8 cellular contexts compared by ENCODE assay signal in the genomic region with DNA sequence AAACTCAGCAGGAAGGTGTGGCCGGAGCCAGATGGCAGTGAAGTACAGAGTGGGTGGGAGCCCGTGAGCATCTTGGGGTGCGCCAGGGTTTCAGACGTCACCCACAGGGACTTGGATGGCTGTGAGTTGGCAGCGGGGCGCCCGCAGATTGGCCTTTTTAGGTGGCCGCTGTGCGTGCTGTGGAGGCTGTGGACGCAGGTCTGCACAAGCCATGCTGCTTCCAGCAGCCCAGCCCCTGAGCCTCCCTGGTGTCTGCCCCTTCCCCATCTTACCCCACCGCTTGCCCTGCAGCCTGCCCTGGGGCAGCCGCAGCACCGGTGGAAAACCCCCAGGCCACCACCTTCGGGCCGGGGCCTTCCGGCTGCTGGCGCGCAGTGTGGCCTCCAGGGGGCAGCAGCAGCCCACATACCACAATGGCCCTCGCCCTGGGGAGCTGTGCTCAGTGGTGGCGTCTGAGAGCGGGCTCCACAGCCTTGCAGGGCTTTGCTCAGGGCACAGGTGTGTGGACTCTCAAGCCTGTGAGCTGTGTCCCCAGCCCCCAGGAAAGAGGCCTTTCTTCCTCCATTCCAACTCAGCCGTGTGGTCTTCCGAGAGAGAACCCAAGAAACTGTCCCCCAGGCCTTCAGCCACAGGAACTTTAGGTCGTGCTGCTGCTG. TPM values are rescaled to one million over a fixed set of nuclear protein-coding genes. Genes with fewer than 3 reads are reported as not detected.
A peak's percentile ranks its signal among the peaks of the same experiment; 100 is the strongest.
DNase-seq lines count a peak whose midpoint lies in the region; ATAC-seq, FAIRE-seq and TF ChIP-seq lines count a peak whose summit lies in the region.

No MANE protein-coding gene starts in this region.

- 42% methylated on average over 20 of the region's 24 CpGs for WGBS in A549 (ENCODE audit: missing lambda C conversion rate)
- no CpG with 5 or more reads among the region's 24 CpGs for WGBS in gastroesophageal sphincter (ENCODE audit: low coverage in 1 of 2), 2 donors
- WGBS in ovary, 3 donors, result 40% methylated on average over 24 of the region's 24 CpGs
- 41 to 44% methylated on average over 22 to 24 of the region's 24 CpGs for WGBS in tibial nerve, 2 donors

- peak; percentile 67 to 95 for DNase-seq in A549 (ENCODE audit: low read depth in 1 of 2, low spot score in 1 of 2)
- DNase-seq in GM18507 (ENCODE audit: extremely low spot score, insufficient read length, low read depth), result peak; percentile 89
- peak; percentile 4 for DNase-seq in LNCaP clone FGC (ENCODE audit: low read depth)
- DNase-seq in SJSA1 (ENCODE audit: low read depth in 1 of 2, low spot score in 2 of 2), result peak; percentile 70 to 85
- DNase-seq in activated effector memory CD4-positive, alpha-beta T cell treated with anti-CD3 and anti-CD28 coated beads, Interleukin-2, amount 50 U/mL, for 16 hours, result peak; percentile 95
- DNase-seq in ovary, result peak; percentile 56 to 82 (median 79)
- DNase-seq in tibial nerve (ENCODE audit: low spot score in 2 of 2), result peak; percentile 52 to 63

- peak; percentile 98 to 99 for TF ChIP-seq RAD21 in A549 (conservative IDR thresholded peaks at IDR 0.05 in 1 of 2, IDR thresholded peaks at IDR 0.05 in 1 of 2)

- TF ChIP-seq POLR2A in A549 (IDR thresholded peaks at IDR 0.05; ENCODE audit: low read length) (no peak), gastroesophageal sphincter (IDR thresholded peaks at IDR 0.05) (no peak), ovary (IDR thresholded peaks at IDR 0.05) (no peak), tibial nerve (IDR thresholded peaks at IDR 0.05) (no peak)

- POLR2A ChIA-PET in A549 (lab: Yijun Ruan, JAX), result interaction anchor here (0.5 to 0.6 kb wide), 2 partner anchors 11 to 28 kb away, joined by 3 to 4 read pairs; no protein-coding TSS in a partner anchor

- H3K27me3 ChIP-seq in SJSA1 (replicated peaks), result no peaks in the 10 kb centered on the region
- no peaks in the 10 kb centered on the region for H3K27me3 ChIP-seq in gastroesophageal sphincter
- no peaks in the 10 kb centered on the region for H3K27me3 ChIP-seq in ovary
- no peaks in the 10 kb centered on the region for H3K27me3 ChIP-seq in tibial nerve

- H3K4me2 ChIP-seq in A549, result no peak overlapping the region

- FAIRE-seq in A549 (lab: Jason Lieb, UNC) (no peak), GM18507 (lab: Jason Lieb, UNC) (peak; percentile 90)

- CTCF ChIA-PET in A549 (lab: Yijun Ruan, JAX), result interaction anchor here (0.6 to 6.6 kb wide), 81 partner anchors 9 to 676 kb away, joined by 3 to 85 read pairs (median 4); partner anchors contain the start of genes ENDOV and NPTX1

- H3K27ac ChIP-seq in A549, result 0 out of 6 replicates have a peak overlapping the region, but pooled peaks of 1 of the 2 experiments have one; percentile 10
- no peak overlapping the region for H3K27ac ChIP-seq in SJSA1
- no peak overlapping the region for H3K27ac ChIP-seq in gastroesophageal sphincter
- H3K27ac ChIP-seq in ovary, result no peak overlapping the region
- no peak overlapping the region for H3K27ac ChIP-seq in tibial nerve

- ATAC-seq in A549 (peak; percentile 74 to 91), gastroesophageal sphincter (peak; percentile 77)

- no peak overlapping the region for H3K4me3 ChIP-seq in A549
- H3K4me3 ChIP-seq in LNCaP clone FGC (ENCODE audit: low read depth, low read length), result no peak overlapping the region
- H3K4me3 ChIP-seq in SJSA1, result no peak overlapping the region
- H3K4me3 ChIP-seq in gastroesophageal sphincter, result no peak overlapping the region
- no peak overlapping the region for H3K4me3 ChIP-seq in ovary
- H3K4me3 ChIP-seq in tibial nerve, result no peak overlapping the region

- TF ChIP-seq EP300 in A549 (IDR thresholded peaks at IDR 0.05) (no peak), gastroesophageal sphincter (IDR thresholded peaks at IDR 0.05) (no peak), ovary (IDR thresholded peaks at IDR 0.05) (no peak), tibial nerve (IDR thresholded peaks at IDR 0.05) (no peak)

- H3K4me1 ChIP-seq in A549, result 0 out of 3 replicates have a peak, but pooled peaks cover 2% of the 10 kb centered on the region
- no peaks in the 10 kb centered on the region; the same call in 1 of the 2 replicates for H3K4me1 ChIP-seq in SJSA1 (replicated peaks)
- H3K4me1 ChIP-seq in gastroesophageal sphincter, result peaks cover 0 to 20% (median 0%) of the 10 kb centered on the region in 3 donors
- no peaks in the 10 kb centered on the region for H3K4me1 ChIP-seq in ovary (ENCODE audit: insufficient read depth)
- H3K4me1 ChIP-seq in tibial nerve, result peaks cover 0 to 9% (median 3%) of the 10 kb centered on the region in 4 donors

- H3K36me3 ChIP-seq in SJSA1 (peaks cover 2% of the 10 kb centered on the region; the same call in 1 of the 2 replicates), gastroesophageal sphincter (peaks cover 0 to 43% of the 10 kb centered on the region in 2 donors), ovary (no peaks in the 10 kb centered on the region), tibial nerve (peaks cover 0 to 63% (median 0%) of the 10 kb centered on the region in 3 donors)

- TF ChIP-seq CTCF in A549 (IDR thresholded peaks at IDR 0.05) (peak; percentile 98), LNCaP clone FGC (IDR thresholded peaks at IDR 0.05; ENCODE audit: control insufficient read depth, extremely low read depth, insufficient read depth) (peak; percentile 98), gastroesophageal sphincter (IDR thresholded peaks at IDR 0.05) (peak in 3 of 4 experiments; percentile 96 to 100 (median 98)), ovary (IDR thresholded peaks at IDR 0.05) (peak; percentile 87 to 97 (median 97)), tibial nerve (IDR thresholded peaks at IDR 0.05) (peak; percentile 96 to 98 (median 97))

- no peaks in the 10 kb centered on the region for H3K9me3 ChIP-seq in A549
- H3K9me3 ChIP-seq in SJSA1 (replicated peaks), result no peaks in the 10 kb centered on the region
- no peaks in the 10 kb centered on the region for H3K9me3 ChIP-seq in gastroesophageal sphincter
- no peaks in the 10 kb centered on the region for H3K9me3 ChIP-seq in ovary
- no peaks in the 10 kb centered on the region for H3K9me3 ChIP-seq in tibial nerve

- intact Hi-C loops in ovary (cut with DNase I), result loop anchor here (2.0 to 10.0 kb wide), 6 partner anchors 148 to 678 kb away; no protein-coding TSS in a partner anchor

TF ChIP-seq in A549, 52 proteins besides CTCF, POLR2A, EP300 and RAD21 (continues in another document):
- TF ChIP-seq, protein P1, sequence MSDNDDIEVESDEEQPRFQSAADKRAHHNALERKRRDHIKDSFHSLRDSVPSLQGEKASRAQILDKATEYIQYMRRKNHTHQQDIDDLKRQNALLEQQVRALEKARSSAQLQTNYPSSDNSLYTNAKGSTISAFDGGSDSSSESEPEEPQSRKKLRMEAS (IDR thresholded peaks at IDR 0.05), result 0 out of 2 replicates have a peak, but pooled peaks have one; percentile 13
- TF ChIP-seq ZNF302 (CRISPR knock-in tag; IDR thresholded peaks at IDR 0.05), result no peak
- no peak for TF ChIP-seq CBX2 (IDR thresholded peaks at IDR 0.05; ENCODE audit: borderline replicate concordance, low read depth)
- no peak for TF ChIP-seq RNF2 (IDR thresholded peaks at IDR 0.05; ENCODE audit: borderline replicate concordance, low read depth)
- 0 out of 2 replicates have a peak, but pooled peaks have one; percentile 40 for TF ChIP-seq TP53 (CRISPR knock-in tag; IDR thresholded peaks at IDR 0.05)
- no peak for TF ChIP-seq NPAS2 (CRISPR knock-in tag; IDR thresholded peaks at IDR 0.05; ENCODE audit: borderline replicate concordance)
- no peak for TF ChIP-seq FOSL2 (IDR thresholded peaks at IDR 0.05)
- 0 out of 2 replicates have a peak, but pooled peaks have one; percentile 9 for TF ChIP-seq FOSL2 (CRISPR knock-in tag; IDR thresholded peaks at IDR 0.05)

RNA-seq across cellular contexts. Expression of gene ENDOV, which starts 11.8 kb away (rescaled TPM):
- polyA plus RNA-seq in A549 (2011; rRNA removed), result 33.2 and 37.2 TPM in 2 replicates
- 46.1 and 52.4 TPM in 2 replicates for polyA plus RNA-seq in A549 (2012; cell fraction: cytosol; rRNA removed)
- polyA plus RNA-seq in A549 (2012; cell fraction: nucleus; rRNA removed), result 75.2 and 75.4 TPM in 2 replicates
- polyA plus RNA-seq in A549 (2017; fragmentation: RNase III; extraction: RNeasy Plus Mini Kit Qiagen cat#74134 plus additional on column Dnase treatment), result 39.1 to 43.8 TPM (median 42.6 TPM) in 3 replicates
- polyA minus RNA-seq in A549 (2011; rRNA and poly(A)+ RNA removed), result 39.3 and 41.7 TPM in 2 replicates
- total RNA-seq in SJSA1 (2014; rRNA removed; shearing (Covaris generic)), result 25.6 and 34.1 TPM in 2 replicates
- total RNA-seq in gastroesophageal sphincter, result 10 to 100 TPM; 12.4 to 17.7 (median 15.4) TPM
- 10 to 100 TPM; 16.3 to 24.1 (median 21.3) TPM for total RNA-seq in ovary
- 10 to 100 TPM in 1 of 2 donors, 1 to 10 TPM in 1; 8.9 to 18.0 TPM for polyA plus RNA-seq in ovary
- total RNA-seq in tibial nerve, result 10 to 100 TPM in 3 of 4 donors, 1 to 10 TPM in 1; 9.8 to 30.3 (median 16.6) TPM

RNA-seq across cellular contexts. Expression of gene NPTX1, which starts 49.6 kb away (rescaled TPM):
- polyA plus RNA-seq in A549 (2011; rRNA removed) (43.6 and 43.9 TPM in 2 replicates), A549 (2017; fragmentation: RNase III; extraction: RNeasy Plus Mini Kit Qiagen cat#74134 plus additional on column Dnase treatment) (84.8 to 109 TPM (median 104 TPM) in 3 replicates), ovary (under 1 TPM; 0.02 to 0.18 TPM)
- polyA plus RNA-seq in A549 (2012; cell fraction: cytosol; rRNA removed), result 77.7 and 130 TPM in 2 replicates
- polyA plus RNA-seq in A549 (2012; cell fraction: nucleus; rRNA removed), result 180 and 184 TPM in 2 replicates
- polyA minus RNA-seq in A549 (2011; rRNA and poly(A)+ RNA removed), result 54.9 and 66.2 TPM in 2 replicates
- total RNA-seq in SJSA1 (2014; rRNA removed; shearing (Covaris generic)), result 0.32 TPM in 1 of 2 replicates, not detected in the other
- total RNA-seq in gastroesophageal sphincter (1 to 10 TPM; 1.2 to 6.3 (median 3.8) TPM), ovary (10 to 100 TPM in 1 of 7 donors, under 1 TPM in 5, not detected in 1; 0.10 to 19.8 (median 0.51) TPM), tibial nerve (under 1 TPM in 2 of 4 donors, not detected in 2; 0.21 to 0.59 TPM)

Comparison
In these comparisons a context has a peak if more than half of its experiments do, and no peak if none do; other contexts are left out.
1. DNase-seq: peak in every context shown above with its lines; median percentile 95 in activated effector memory CD4-positive, alpha-beta T cell treated with anti-CD3 and anti-CD28 coated beads, Interleukin-2, amount 50 U/mL, for 16 hours; 89 in GM18507; 81 in A549; 79 in ovary; 78 in SJSA1; 58 in tibial nerve; 4 in LNCaP clone FGC.